Comparison of ENCODE assay signal across 9 cellular contexts in genomic region chr7:128943251-128943650, GRCh38. TPM values are rescaled to one million over a fixed set of nuclear protein-coding genes. Genes with fewer than 3 reads are reported as not detected.
A peak's percentile ranks its signal among the peaks of the same experiment; 100 is the strongest.
DNase-seq lines count a peak whose midpoint lies in the region; ATAC-seq and TF ChIP-seq lines count a peak whose summit lies in the region.
"Not testable (repeated sequence)": the region's sequence is repeated elsewhere in the genome, so short reads cannot be mapped to it uniquely, and the experiment has no call there.
"Had no signal": no experiment of that assay in that cellular context is flagged by ENCODE, and none has a peak within 500 bp of the region (broad histone marks: within the 10 kb centered on the region; RNA-seq: fewer than 3 reads in every experiment).

No MANE protein-coding gene starts in this region.

- not testable (repeated sequence) for H2AFZ ChIP-seq in Loucy (ENCODE audit: low read length)

- H3K36me3 ChIP-seq in Loucy (ENCODE audit: insufficient read depth, low read length): peaks cover 45% of the 10 kb centered on the region; the same call in 1 of the 2 replicates

- H3K27ac Mint-ChIP-seq in CD14-positive monocyte: peak overlapping the region in 5 of 7 donors; percentile 6 to 10 (median 8)
- H3K27ac Mint-ChIP-seq in activated B cell treated with CpG ODN at 0.5 μM for 24 hours: peak overlapping the region; percentile 53
- not testable (repeated sequence) for H3K27ac Mint-ChIP-seq in activated naive CD4-positive, alpha-beta T cell treated with anti-CD3 and anti-CD28 coated beads for 36 hours
- peak overlapping the region; percentile 50 for H3K27ac Mint-ChIP-seq in memory B cell
- H3K27ac Mint-ChIP-seq in stimulated activated naive CD8-positive, alpha-beta T cell treated with anti-CD3 and anti-CD28 coated beads, Interleukin-15, amount 100 ng/mL, for 72 hours: peak overlapping the region in 1 of 2 donors; percentile 74

- DNase-seq in CD14-positive monocyte (ENCODE audit: low spot score); activated B cell treated with CpG ODN at 0.5 μM for 24 hours; memory B cell (ENCODE audit: low spot score in 2 of 2): not testable (repeated sequence)
- peak; percentile 7 for DNase-seq in activated CD8-positive, alpha-beta memory T cell treated with anti-CD3 and anti-CD28 coated beads for 24 hours
- DNase-seq in activated naive CD4-positive, alpha-beta T cell treated with anti-CD3 and anti-CD28 coated beads for 36 hours: peak; percentile 38
- DNase-seq in stimulated activated naive CD8-positive, alpha-beta T cell treated with anti-CD3 and anti-CD28 coated beads, Interleukin-15, amount 100 ng/mL, for 72 hours: peak in 1 of 2 donors; percentile 34

- POLR2A ChIA-PET in activated B cell treated with CpG ODN at 0.5 μM for 24 hours (lab: Charles Lee): interaction anchor here (0.6 to 1.7 kb wide), 4 partner anchors 10 to 152 kb away, joined by 4 to 12 read pairs (median 7); no protein-coding TSS in a partner anchor

- H3K4me1 Mint-ChIP-seq in CD14-positive monocyte: peaks cover 77% of the 10 kb centered on the region
- peaks cover 49% of the 10 kb centered on the region for H3K4me1 Mint-ChIP-seq in activated B cell treated with CpG ODN at 0.5 μM for 24 hours
- H3K4me1 Mint-ChIP-seq in activated naive CD4-positive, alpha-beta T cell treated with anti-CD3 and anti-CD28 coated beads for 36 hours (ENCODE audit: low read depth): peaks cover 27% of the 10 kb centered on the region
- peaks cover 34% of the 10 kb centered on the region for H3K4me1 Mint-ChIP-seq in memory B cell
- H3K4me1 Mint-ChIP-seq in stimulated activated naive CD8-positive, alpha-beta T cell treated with anti-CD3 and anti-CD28 coated beads, Interleukin-15, amount 100 ng/mL, for 72 hours: peaks cover 33% of the 10 kb centered on the region

- not testable (repeated sequence) for H3K9ac ChIP-seq in Loucy (ENCODE audit: low read depth, low read length, poor library complexity, severe bottlenecking)

- H3K79me2 ChIP-seq in Loucy (ENCODE audit: insufficient read depth, low read length): peaks cover 71% of the 10 kb centered on the region

- H3K9me3 Mint-ChIP-seq in CD14-positive monocyte; activated B cell treated with CpG ODN at 0.5 μM for 24 hours; activated naive CD4-positive, alpha-beta T cell treated with anti-CD3 and anti-CD28 coated beads for 36 hours; memory B cell; stimulated activated naive CD8-positive, alpha-beta T cell treated with anti-CD3 and anti-CD28 coated beads, Interleukin-15, amount 100 ng/mL, for 72 hours: not testable (repeated sequence)

- peaks cover 35% of the 10 kb centered on the region for H3K4me1 ChIP-seq in Loucy (ENCODE audit: insufficient read depth, low read length, poor library complexity, severe bottlenecking)

- TF ChIP-seq CTCF in CD14-positive monocyte (IDR thresholded peaks at IDR 0.05); Loucy (conservative IDR thresholded peaks at IDR 0.05; ENCODE audit: low read length); activated B cell treated with CpG ODN at 0.5 μM for 24 hours (IDR thresholded peaks at IDR 0.05): not testable (repeated sequence)

- H3F3A ChIP-seq in Loucy (ENCODE audit: low read depth): not testable (repeated sequence)

- H3K4me3 ChIP-seq in Loucy (ENCODE audit: low read length, poor library complexity, severe bottlenecking): not testable (repeated sequence)

- H3K27me3 ChIP-seq in Loucy (ENCODE audit: insufficient read depth, low read length, poor library complexity, severe bottlenecking): not testable (repeated sequence)

- H3K9me2 ChIP-seq in Loucy (replicated peaks; ENCODE audit: low read depth, low read length): not testable (repeated sequence)

- not testable (repeated sequence) for ATAC-seq in activated B cell treated with CpG ODN at 0.5 μM for 24 hours (ENCODE audit: low read depth); memory B cell (ENCODE audit: low read depth)
- peak; percentile 47 for ATAC-seq in stimulated activated naive CD8-positive, alpha-beta T cell treated with anti-CD3 and anti-CD28 coated beads, Interleukin-15, amount 100 ng/mL, for 72 hours

- not testable (repeated sequence) for H3K27me3 Mint-ChIP-seq in CD14-positive monocyte (ENCODE audit: low read depth in 3 of 3); activated B cell treated with CpG ODN at 0.5 μM for 24 hours; memory B cell
- peaks cover 18% of the 10 kb centered on the region for H3K27me3 Mint-ChIP-seq in activated naive CD4-positive, alpha-beta T cell treated with anti-CD3 and anti-CD28 coated beads for 36 hours (ENCODE audit: low read depth)
- peaks cover 32% of the 10 kb centered on the region for H3K27me3 Mint-ChIP-seq in stimulated activated naive CD8-positive, alpha-beta T cell treated with anti-CD3 and anti-CD28 coated beads, Interleukin-15, amount 100 ng/mL, for 72 hours

- peaks cover 11% of the 10 kb centered on the region for H4K20me1 ChIP-seq in Loucy (ENCODE audit: insufficient read depth, low read length, poor library complexity, severe bottlenecking)

- peaks cover 42 to 65% of the 10 kb centered on the region in 2 donors for H3K36me3 Mint-ChIP-seq in CD14-positive monocyte
- peaks cover 73% of the 10 kb centered on the region for H3K36me3 Mint-ChIP-seq in activated B cell treated with CpG ODN at 0.5 μM for 24 hours (ENCODE audit: low read depth)
- not testable (repeated sequence) for H3K36me3 Mint-ChIP-seq in activated naive CD4-positive, alpha-beta T cell treated with anti-CD3 and anti-CD28 coated beads for 36 hours (ENCODE audit: low read depth)
- peaks cover 15% of the 10 kb centered on the region for H3K36me3 Mint-ChIP-seq in memory B cell

- H3K4me2 ChIP-seq in Loucy (ENCODE audit: low read depth, low read length, poor library complexity, severe bottlenecking): peak overlapping the region; percentile 97

- H3K4me3 Mint-ChIP-seq in CD14-positive monocyte; activated B cell treated with CpG ODN at 0.5 μM for 24 hours; activated naive CD4-positive, alpha-beta T cell treated with anti-CD3 and anti-CD28 coated beads for 36 hours; memory B cell; stimulated activated naive CD8-positive, alpha-beta T cell treated with anti-CD3 and anti-CD28 coated beads, Interleukin-15, amount 100 ng/mL, for 72 hours: not testable (repeated sequence)

- not testable (repeated sequence) for H3K9me3 ChIP-seq in Loucy (ENCODE audit: insufficient read depth, low read depth, low read length)

- intact Hi-C loops in CD14-positive monocyte (cut with micrococcal nuclease): loop anchor here in 1 of 2 donors (10.0 kb wide), 1 partner anchor 1568 kb away; no protein-coding TSS in a partner anchor
- intact Hi-C loops in activated B cell treated with CpG ODN at 0.5 μM for 24 hours (cut with micrococcal nuclease); activated naive CD4-positive, alpha-beta T cell treated with anti-CD3 and anti-CD28 coated beads for 36 hours (cut with micrococcal nuclease): not testable (repeated sequence)

- CTCF ChIA-PET in activated B cell treated with CpG ODN at 0.5 μM for 24 hours (lab: Charles Lee); activated naive CD4-positive, alpha-beta T cell treated with anti-CD3 and anti-CD28 coated beads for 36 hours (lab: Charles Lee): not testable (repeated sequence)

RNA-seq across cellular contexts. Expression of gene IRF5, which starts 5.5 kb away (rescaled TPM):
- 100 to 1,000 TPM; 130 to 170 TPM for polyA plus RNA-seq in CD14-positive monocyte
- total RNA-seq in activated B cell treated with CpG ODN at 0.5 μM for 24 hours: 145 and 164 TPM in 2 replicates
- 1 to 10 TPM; 1.4 to 1.9 TPM for total RNA-seq in activated naive CD4-positive, alpha-beta T cell treated with anti-CD3 and anti-CD28 coated beads for 36 hours

RNA-seq across cellular contexts. Expression of gene KCP, which starts 32.7 kb away (rescaled TPM):
- under 1 TPM in 1 of 2 donors, not detected in 1; 0.11 TPM for polyA plus RNA-seq in CD14-positive monocyte
- 4.1 and 4.4 TPM in 2 replicates for total RNA-seq in activated B cell treated with CpG ODN at 0.5 μM for 24 hours
- total RNA-seq in activated naive CD4-positive, alpha-beta T cell treated with anti-CD3 and anti-CD28 coated beads for 36 hours: not detected
- total RNA-seq: H4 had no signal
- polyA plus RNA-seq: BJ had no signal

Comparison
In these comparisons a context has a peak if more than half of its experiments do, and no peak if none do; other contexts are left out.
1. RNA of gene IRF5, which starts 5.5 kb away (total RNA-seq): 145 to 164 TPM in activated B cell treated with CpG ODN at 0.5 μM for 24 hours; 1.4 to 1.9 TPM in activated naive CD4-positive, alpha-beta T cell treated with anti-CD3 and anti-CD28 coated beads for 36 hours; every median in the first group is over 10 times any median in the second.